8 cellular contexts compared by ENCODE assay signal in genomic region chr13:33125821-33126570, GRCh38.
DNase-seq lines count a peak whose midpoint lies in the region; ATAC-seq and TF ChIP-seq lines count a peak whose summit lies in the region.

No MANE protein-coding gene starts in this region.

- peak; percentile 94 for DNase-seq in HFF-Myc (ENCODE audit: extremely low read depth, low read depth)
- peak in 1 of 2 donors; percentile 81 for DNase-seq in ascending aorta (ENCODE audit: low spot score in 2 of 2)
- peak; percentile 75 for DNase-seq in iPS-NIHi7 (ENCODE audit: extremely low spot score)
- DNase-seq in T-helper 2 cell: no peak
- no peak for DNase-seq in cortex of kidney (lab: John Stamatoyannopoulos, UW)
- no peak for DNase-seq in NCI-H526 (lab: John Stamatoyannopoulos, UW)

- H3K4me1 ChIP-seq in ascending aorta (peaks cover 11 to 20% of the 10 kb centered on the region in 2 donors), stomach smooth muscle (ENCODE audit: control insufficient read depth, insufficient read depth, low read length) (peaks cover 32% of the 10 kb centered on the region)

- H3K4me3 ChIP-seq in HFF-Myc (replicated peaks; ENCODE audit: low read depth, low read length) (no peak overlapping the region), ascending aorta (peak overlapping the region in 1 of 2 donors; percentile 23), stomach smooth muscle (ENCODE audit: low read length in 2 of 2) (peak overlapping the region in 1 of 2 donors; percentile 35)

- H3K9me3 ChIP-seq in ascending aorta (no peaks in the 10 kb centered on the region), stomach smooth muscle (ENCODE audit: control insufficient read depth in 2 of 2, low read length in 2 of 2) (no peaks in the 10 kb centered on the region)

- H3K27me3 ChIP-seq in ascending aorta (no peaks in the 10 kb centered on the region), stomach smooth muscle (ENCODE audit: control insufficient read depth in 1 of 2, insufficient read depth in 2 of 2, low read length in 2 of 2) (no peaks in the 10 kb centered on the region)

- H3K9ac ChIP-seq in stomach smooth muscle (ENCODE audit: low read length in 2 of 2): peak overlapping the region; percentile 17 to 21

- H3K36me3 ChIP-seq in ascending aorta (peaks cover 13 to 33% of the 10 kb centered on the region in 2 donors), stomach smooth muscle (ENCODE audit: control insufficient read depth in 2 of 2, insufficient read depth in 2 of 2, low read length in 2 of 2) (peaks cover 33 to 34% of the 10 kb centered on the region in 2 donors)

- H3K27ac ChIP-seq in ascending aorta (peak overlapping the region; percentile 73 to 74), stomach smooth muscle (ENCODE audit: low read length) (peak overlapping the region; percentile 70)

- ATAC-seq in HG02870 (IDR thresholded peaks at IDR 0.05; ENCODE audit: unreplicated experiment): no peak

- intact Hi-C loops in ascending aorta (cut with DNase I): loop anchor here (5.0 kb wide), 2 partner anchors 76 to 161 kb away; partner anchors contain the start of gene STARD13

- TF ChIP-seq CTCF in HFF-Myc (IDR thresholded peaks at IDR 0.05; ENCODE audit: low read depth, low read length, missing control alignments) (no peak), ascending aorta (IDR thresholded peaks at IDR 0.05) (no peak)

Comparison
In these comparisons a context has a peak if more than half of its experiments do, and no peak if none do; other contexts are left out.
1. DNase-seq: peak in HFF-Myc (single experiment) and iPS-NIHi7 (single experiment); none in T-helper 2 cell (0 of 5), cortex of kidney (single experiment) and NCI-H526 (0 of 2).